8 cellular contexts compared by ENCODE assay signal in the genomic region with DNA sequence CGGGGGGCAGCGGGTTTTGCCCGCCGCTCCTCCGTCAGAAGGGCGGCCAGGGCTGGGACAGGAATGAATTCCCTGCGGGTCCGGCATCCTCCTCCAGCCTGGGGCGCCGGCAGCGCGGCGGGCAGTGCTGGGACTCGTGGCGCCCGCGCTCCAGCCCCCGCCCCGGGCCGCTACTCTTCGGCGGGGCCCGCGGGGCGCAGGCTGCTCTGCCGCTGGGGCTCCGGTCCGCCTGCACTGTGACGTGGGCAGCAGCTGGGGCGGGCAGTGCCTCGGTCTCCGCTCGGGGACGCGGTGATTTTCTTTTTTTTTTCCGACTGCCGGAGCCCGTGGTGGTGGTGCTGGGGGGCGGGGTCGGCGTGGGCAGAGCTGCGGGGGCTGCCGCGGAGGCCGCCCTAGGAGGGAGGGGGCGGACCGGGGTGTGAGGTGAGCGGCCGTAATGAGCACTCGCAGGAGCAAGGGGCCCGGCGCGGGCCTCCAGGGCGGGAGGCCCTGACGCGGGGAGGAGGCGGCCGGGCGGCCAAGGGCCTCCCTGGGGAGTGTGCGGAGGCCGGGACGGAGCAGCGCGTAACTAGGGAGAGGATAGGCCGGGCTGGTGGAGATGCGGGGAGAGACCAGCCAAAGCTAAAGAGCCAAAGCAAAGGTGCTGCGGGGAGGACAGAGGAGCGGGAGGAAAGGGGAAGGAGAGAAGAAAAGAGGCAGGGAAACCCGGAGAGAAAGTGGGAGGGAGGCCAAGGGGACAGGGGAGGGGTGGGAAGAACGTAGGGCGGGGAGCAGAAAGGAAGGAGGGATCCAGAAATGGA.
DNase-seq lines count a peak whose midpoint lies in the region; ATAC-seq and TF ChIP-seq lines count a peak whose summit lies in the region.

No MANE protein-coding gene starts in this region.

- H3K9me3 ChIP-seq in right atrium auricular region, result no peaks in the 10 kb centered on the region

- H3K4me3 Mint-ChIP-seq in T-cell, result peak overlapping the region; percentile 78 to 88 (median 78)

- H3K4me1 Mint-ChIP-seq in T-cell, result peaks cover 21 to 29% (median 22%) of the 10 kb centered on the region in 3 donors

- POLR2A ChIA-PET in T-cell (lab: Charles Lee), result interaction anchor here in 1 of 2 donors (0.7 to 1.2 kb wide), 2 partner anchors 92 to 122 kb away, joined by 4 to 6 read pairs; a partner anchor contains a TSS

- CTCF ChIA-PET in T-cell (lab: Charles Lee), result interaction anchor here (0.6 to 1.2 kb wide), 7 partner anchors 8 to 139 kb away, joined by 3 to 9 read pairs (median 4); no protein-coding TSS in a partner anchor

- H3K27ac ChIP-seq in right atrium auricular region, result peak overlapping the region; percentile 93 to 94

- H3K27me3 ChIP-seq in right atrium auricular region, result no peaks in the 10 kb centered on the region

- H3K4me1 ChIP-seq in right atrium auricular region, result peaks cover 0 to 14% of the 10 kb centered on the region in 2 donors

- H3K4me3 ChIP-seq in astrocyte of the cerebellum (ENCODE audit: low read depth, low read length), result peak overlapping the region; percentile 62
- peak overlapping the region; percentile 51 to 80 for H3K4me3 ChIP-seq in right atrium auricular region

- ATAC-seq in T-cell (replicated peaks in 1 of 4), result peak; percentile 53 to 68 (median 62)
- ATAC-seq in HG03135 (IDR thresholded peaks at IDR 0.05; ENCODE audit: unreplicated experiment), result no peak
- no peak for ATAC-seq in GM18517 (IDR thresholded peaks at IDR 0.05; ENCODE audit: unreplicated experiment)

- no peaks in the 10 kb centered on the region for H3K36me3 Mint-ChIP-seq in T-cell

- no peaks in the 10 kb centered on the region for H3K36me3 ChIP-seq in right atrium auricular region

- H3K27ac Mint-ChIP-seq in T-cell, result no peak overlapping the region

- intact Hi-C loops in posterior vena cava (cut with DNase I), result loop anchor here (5.0 to 10.0 kb wide), 3 partner anchors 91 to 854 kb away; a partner anchor contains a TSS

- peaks cover 31 to 39% of the 10 kb centered on the region in 2 donors for H3K27me3 Mint-ChIP-seq in T-cell

- TF ChIP-seq CTCF in astrocyte of the cerebellum (IDR thresholded peaks at IDR 0.05; ENCODE audit: low read depth, low read length, missing control alignments), result no peak
- no peak for TF ChIP-seq CTCF in right atrium auricular region (IDR thresholded peaks at IDR 0.05)

- H3K9me3 Mint-ChIP-seq in T-cell, result no peaks in the 10 kb centered on the region

- in situ Hi-C loops in astrocyte of the cerebellum (cut with HindIII; ENCODE audit: low sequenced_read_pairs), result no loop called here

- peak; percentile 89 for DNase-seq in EH (ENCODE audit: low read depth)
- peak; percentile 63 for DNase-seq in LoVo (ENCODE audit: low spot score)
- DNase-seq in T-cell, result peak in 21 of 34 experiments; percentile 4 to 40 (median 21)
- DNase-seq in astrocyte of the cerebellum (ENCODE audit: low read depth), result peak; percentile 56
- peak; percentile 68 for DNase-seq in right atrium auricular region (ENCODE audit: low spot score)
- peak; percentile 90 for DNase-seq in posterior vena cava (ENCODE audit: low spot score)

Comparison
In these comparisons a context has a peak if more than half of its experiments do, and no peak if none do; other contexts are left out.
1. DNase-seq: peak in every context shown above with its lines; median percentile 90 in posterior vena cava; 89 in EH; 68 in right atrium auricular region; 63 in LoVo; 56 in astrocyte of the cerebellum; 21 in T-cell.
2. ATAC-seq: peak in T-cell (4 of 4); none in HG03135 (single experiment) and GM18517 (single experiment).